In the genomic region with DNA sequence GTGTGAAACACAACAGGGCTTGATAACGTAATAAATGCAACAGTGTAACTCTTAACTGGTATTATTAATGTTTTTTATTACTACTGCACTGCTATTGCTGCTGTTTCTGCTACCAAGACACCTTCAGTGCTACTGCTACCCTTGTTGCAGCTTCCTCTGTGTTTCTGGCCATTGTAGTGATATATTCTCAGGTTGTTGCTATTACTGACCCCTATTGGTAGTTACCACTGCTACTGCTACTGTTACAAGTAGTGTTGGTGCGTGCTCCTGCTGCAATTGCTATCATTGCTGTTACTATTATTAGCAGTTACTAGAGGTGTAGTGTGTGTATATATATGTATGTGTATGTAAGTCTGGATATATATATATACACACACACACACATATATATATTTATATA, we compare ENCODE assay signal across 12 cellular contexts.
DNase-seq lines count a peak whose midpoint lies in the region; TF ChIP-seq lines count a peak whose summit lies in the region.
"Had no signal": no experiment of that assay in that cellular context is flagged by ENCODE, and none has a peak within 500 bp of the region (broad histone marks: within the 10 kb centered on the region; RNA-seq: fewer than 3 reads in every experiment).

No MANE protein-coding gene starts in this region.

- POLR2A ChIA-PET in activated CD4-positive, alpha-beta memory T cell treated with anti-CD3 and anti-CD28 coated beads for 36 hours (lab: Charles Lee), result no interaction called here

- CTCF ChIA-PET in activated CD4-positive, alpha-beta memory T cell treated with anti-CD3 and anti-CD28 coated beads for 36 hours (lab: Charles Lee), result no interaction called here

- no peak overlapping the region for H3K4me3 Mint-ChIP-seq in nephron progenitor cell
- H3K4me3 Mint-ChIP-seq in activated CD4-positive, alpha-beta memory T cell treated with anti-CD3 and anti-CD28 coated beads for 36 hours, result no peak overlapping the region
- H3K4me3 Mint-ChIP-seq: activated naive CD8-positive, alpha-beta T cell treated with anti-CD3 and anti-CD28 coated beads, Interleukin-2, amount 10 ng/mL, durations not matched to agents 7 days and 5 days; T-helper 1 cell treated with Interleukin-12 subunit alpha and Interleukin-12 subunit beta and Interleukin-4 antibody, amounts not matched to agents 30 μg/mL and 1 μg/mL, for 36 hours had no signal

- no peak for TF ChIP-seq EP300 in Ishikawa (IDR thresholded peaks at IDR 0.05; ENCODE audit: borderline replicate concordance)

- H3K27ac Mint-ChIP-seq in nephron progenitor cell, result no peak overlapping the region
- H3K27ac Mint-ChIP-seq in activated CD4-positive, alpha-beta memory T cell treated with anti-CD3 and anti-CD28 coated beads for 36 hours, result no peak overlapping the region
- H3K27ac Mint-ChIP-seq: activated naive CD8-positive, alpha-beta T cell treated with anti-CD3 and anti-CD28 coated beads, Interleukin-2, amount 10 ng/mL, durations not matched to agents 7 days and 5 days; T-helper 1 cell treated with Interleukin-12 subunit alpha and Interleukin-12 subunit beta and Interleukin-4 antibody, amounts not matched to agents 30 μg/mL and 1 μg/mL, for 36 hours had no signal

- peak; percentile 36; the same call in 1 of the 2 replicates for TF ChIP-seq RAD21 in Ishikawa (IDR thresholded peaks at IDR 0.05; ENCODE audit: low read depth)

- peaks cover 24% of the 10 kb centered on the region for H3K4me1 Mint-ChIP-seq in nephron progenitor cell
- peaks cover 5% of the 10 kb centered on the region for H3K4me1 Mint-ChIP-seq in activated CD4-positive, alpha-beta memory T cell treated with anti-CD3 and anti-CD28 coated beads for 36 hours (ENCODE audit: low read depth)

- DNase-seq in NCI-H510A treated with DMSO at 0.1 percent for 48 hours (lab: John Stamatoyannopoulos, UW) (peak; percentile 9), NCI-H510A (lab: John Stamatoyannopoulos, UW) (no peak), astrocyte of the spinal cord (ENCODE audit: low read depth, low spot score) (peak; percentile 4), nephron progenitor cell (no peak), NCI-H446 treated with DMSO at 0.1 percent for 48 hours (lab: John Stamatoyannopoulos, UW) (no peak), pons (ENCODE audit: low spot score) (no peak)
- DNase-seq in activated CD4-positive, alpha-beta memory T cell treated with anti-CD3 and anti-CD28 coated beads for 36 hours, result no peak
- DNase-seq: activated naive CD8-positive, alpha-beta T cell treated with anti-CD3 and anti-CD28 coated beads, Interleukin-2, amount 10 ng/mL, durations not matched to agents 7 days and 5 days; stomach had no signal

- no peak overlapping the region for H3K4me3 ChIP-seq in astrocyte of the spinal cord (ENCODE audit: low read depth, low read length)
- H3K4me3 ChIP-seq: right atrium auricular region, stomach had no signal

- peaks cover 4% of the 10 kb centered on the region for H3K27me3 Mint-ChIP-seq in nephron progenitor cell (ENCODE audit: low read depth, poor library complexity)
- peaks cover 4% of the 10 kb centered on the region for H3K27me3 Mint-ChIP-seq in activated CD4-positive, alpha-beta memory T cell treated with anti-CD3 and anti-CD28 coated beads for 36 hours

- no peaks in the 10 kb centered on the region for H3K36me3 Mint-ChIP-seq in nephron progenitor cell (ENCODE audit: low read depth)
- H3K36me3 Mint-ChIP-seq in activated CD4-positive, alpha-beta memory T cell treated with anti-CD3 and anti-CD28 coated beads for 36 hours, result no peaks in the 10 kb centered on the region
- H3K36me3 Mint-ChIP-seq: activated naive CD8-positive, alpha-beta T cell treated with anti-CD3 and anti-CD28 coated beads, Interleukin-2, amount 10 ng/mL, durations not matched to agents 7 days and 5 days had no signal

- peak; percentile 39 for TF ChIP-seq CTCF in astrocyte of the spinal cord (IDR thresholded peaks at IDR 0.05; ENCODE audit: low read depth, low read length)
- TF ChIP-seq CTCF in nephron progenitor cell (IDR thresholded peaks at IDR 0.05), result peak; percentile 10

- no peaks in the 10 kb centered on the region for H3K9me3 Mint-ChIP-seq in nephron progenitor cell
- no peaks in the 10 kb centered on the region for H3K9me3 Mint-ChIP-seq in activated CD4-positive, alpha-beta memory T cell treated with anti-CD3 and anti-CD28 coated beads for 36 hours
- H3K9me3 Mint-ChIP-seq: activated naive CD8-positive, alpha-beta T cell treated with anti-CD3 and anti-CD28 coated beads, Interleukin-2, amount 10 ng/mL, durations not matched to agents 7 days and 5 days; T-helper 1 cell treated with Interleukin-12 subunit alpha and Interleukin-12 subunit beta and Interleukin-4 antibody, amounts not matched to agents 30 μg/mL and 1 μg/mL, for 36 hours had no signal

- in situ Hi-C loops in astrocyte of the spinal cord (cut with HindIII; ENCODE audit: low sequenced_read_pairs), result no loop called here

- intact Hi-C loops in activated CD4-positive, alpha-beta memory T cell treated with anti-CD3 and anti-CD28 coated beads for 36 hours (cut with micrococcal nuclease), result no loop called here

TF ChIP-seq in Ishikawa, 13 proteins besides CTCF, POLR2A, EP300 and RAD21:
- TF ChIP-seq ZBTB7A (IDR thresholded peaks at IDR 0.05; ENCODE audit: low read depth) (no peak), YY1 (IDR thresholded peaks at IDR 0.05; ENCODE audit: low read depth) (no peak), FOXM1 (IDR thresholded peaks at IDR 0.05; ENCODE audit: borderline replicate concordance, low read depth) (no peak), CREB1 (IDR thresholded peaks at IDR 0.05; ENCODE audit: low read depth) (no peak), TAF1 (IDR thresholded peaks at IDR 0.05; ENCODE audit: low read depth) (no peak), TEAD4 (IDR thresholded peaks at IDR 0.05) (no peak), NFIC (IDR thresholded peaks at IDR 0.05) (no peak)
TF ChIP-seq in Ishikawa: peak in this region for 0.

Comparison
In these comparisons a context has a peak if more than half of its experiments do, and no peak if none do; other contexts are left out.
1. DNase-seq: peak in NCI-H510A treated with DMSO at 0.1 percent for 48 hours (single experiment) and astrocyte of the spinal cord (single experiment); none in NCI-H510A (single experiment), nephron progenitor cell (single experiment), NCI-H446 treated with DMSO at 0.1 percent for 48 hours (single experiment), activated CD4-positive, alpha-beta memory T cell treated with anti-CD3 and anti-CD28 coated beads for 36 hours (single experiment) and pons (single experiment).